8 cellular contexts compared by ENCODE assay signal in genomic region chr1:151839457-151840409, GRCh38. TPM values are rescaled to one million over a fixed set of nuclear protein-coding genes. Genes with fewer than 3 reads are reported as not detected.
DNase-seq lines count a peak whose midpoint lies in the region; FAIRE-seq and TF ChIP-seq lines count a peak whose summit lies in the region.

Gene C2CD4D (minus strand): TSS chr1:151839820. CDS start chr1:151838989, 831 bp downstream.

- H3K4me1 ChIP-seq in thyroid gland, result peaks cover 23 to 47% of the 10 kb centered on the region in 2 donors

- peak in 3 of 6 experiments; percentile 19 to 48 (median 27) for TF ChIP-seq CTCF in thyroid gland (IDR thresholded peaks at IDR 0.05)

- peak in 1 of 2 donors; percentile 82 for TF ChIP-seq POLR2A in thyroid gland (IDR thresholded peaks at IDR 0.05)

- DNase-seq in GM19239 (ENCODE audit: insufficient read length, low spot score) (peak; percentile 57), NCI-H526 (lab: John Stamatoyannopoulos, UW) (peak; percentile 97 to 99), germinal center (ENCODE audit: low spot score) (peak; percentile 55), occipital lobe (lab: John Stamatoyannopoulos, UW) (peak; percentile 74), thyroid gland (peak; percentile 81 to 82), MV-4-11 (lab: John Stamatoyannopoulos, UW) (no peak), AG20443 (ENCODE audit: low spot score) (no peak)
- DNase-seq in activated effector memory CD4-positive, alpha-beta T cell treated with anti-CD3 and anti-CD28 coated beads, Interleukin-2, amount 50 U/mL, for 16 hours, result peak; percentile 90

- no peaks in the 10 kb centered on the region for H3K9me3 ChIP-seq in thyroid gland

- H3K36me3 ChIP-seq in thyroid gland, result no peaks in the 10 kb centered on the region

- H3K27me3 ChIP-seq in thyroid gland, result no peaks in the 10 kb centered on the region

- peak; percentile 80 for FAIRE-seq in GM19239 (lab: Jason Lieb, UNC)

- peak within 1 kb of the TSS; percentile 7 to 32 (median 27) for H3K4me3 ChIP-seq in thyroid gland (replicated peaks in 1 of 3)

- peak within 1 kb of the TSS; percentile 79 to 95 (median 89) for H3K27ac ChIP-seq in thyroid gland

- intact Hi-C loops in thyroid gland (cut with DNase I), result loop anchor here (10.0 kb wide), 2 partner anchors 105 to 305 kb away; no protein-coding TSS in a partner anchor

- 3 to 8% methylated on average over 21 to 34 of the region's 48 CpGs for WGBS in thyroid gland, 2 donors

RNA-seq across cellular contexts. Expression of gene C2CD4D, which starts in this region (rescaled TPM):
- total RNA-seq in occipital lobe (0.16 TPM), thyroid gland (1 to 10 TPM in 1 of 4 donors, under 1 TPM in 2, not detected in 1; 0.29 to 1.3 (median 0.33) TPM)

Comparison
In these comparisons a context has a peak if more than half of its experiments do, and no peak if none do; other contexts are left out.
1. Peak in DNase-seq in occipital lobe; RNA of the gene not detected or under 1 TPM.
2. DNase-seq: peak in GM19239 (single experiment), NCI-H526 (2 of 2), activated effector memory CD4-positive, alpha-beta T cell treated with anti-CD3 and anti-CD28 coated beads, Interleukin-2, amount 50 U/mL, for 16 hours (single experiment), germinal center (single experiment) and thyroid gland (2 of 2); none in MV-4-11 (single experiment) and AG20443 (single experiment).